1 cellular context compared by ENCODE assay signal in the genomic region with DNA sequence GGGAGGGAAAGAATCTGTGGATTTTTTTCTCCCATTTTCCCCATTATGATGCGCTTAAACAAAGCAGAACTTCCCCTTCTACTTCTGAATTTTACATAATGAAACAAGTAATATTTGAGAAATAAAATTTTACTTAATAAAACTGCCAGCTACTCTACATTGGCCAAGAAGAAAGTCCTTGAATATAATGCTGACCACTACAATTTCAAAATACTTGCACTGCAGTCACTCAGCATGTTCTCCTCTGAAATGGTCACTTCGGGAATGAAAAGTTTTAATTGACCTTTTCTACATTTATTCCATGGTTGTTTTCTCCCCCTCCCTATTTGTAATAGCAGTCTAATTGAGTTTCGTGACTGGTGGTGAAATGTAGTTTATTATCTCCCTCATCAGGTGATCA.
TF ChIP-seq lines count a peak whose summit lies in the region.

No MANE protein-coding gene starts in this region.

TF ChIP-seq in HepG2, 621 proteins besides CTCF, POLR2A, EP300 and RAD21 (continued from another document):
- TF ChIP-seq, protein P1, sequence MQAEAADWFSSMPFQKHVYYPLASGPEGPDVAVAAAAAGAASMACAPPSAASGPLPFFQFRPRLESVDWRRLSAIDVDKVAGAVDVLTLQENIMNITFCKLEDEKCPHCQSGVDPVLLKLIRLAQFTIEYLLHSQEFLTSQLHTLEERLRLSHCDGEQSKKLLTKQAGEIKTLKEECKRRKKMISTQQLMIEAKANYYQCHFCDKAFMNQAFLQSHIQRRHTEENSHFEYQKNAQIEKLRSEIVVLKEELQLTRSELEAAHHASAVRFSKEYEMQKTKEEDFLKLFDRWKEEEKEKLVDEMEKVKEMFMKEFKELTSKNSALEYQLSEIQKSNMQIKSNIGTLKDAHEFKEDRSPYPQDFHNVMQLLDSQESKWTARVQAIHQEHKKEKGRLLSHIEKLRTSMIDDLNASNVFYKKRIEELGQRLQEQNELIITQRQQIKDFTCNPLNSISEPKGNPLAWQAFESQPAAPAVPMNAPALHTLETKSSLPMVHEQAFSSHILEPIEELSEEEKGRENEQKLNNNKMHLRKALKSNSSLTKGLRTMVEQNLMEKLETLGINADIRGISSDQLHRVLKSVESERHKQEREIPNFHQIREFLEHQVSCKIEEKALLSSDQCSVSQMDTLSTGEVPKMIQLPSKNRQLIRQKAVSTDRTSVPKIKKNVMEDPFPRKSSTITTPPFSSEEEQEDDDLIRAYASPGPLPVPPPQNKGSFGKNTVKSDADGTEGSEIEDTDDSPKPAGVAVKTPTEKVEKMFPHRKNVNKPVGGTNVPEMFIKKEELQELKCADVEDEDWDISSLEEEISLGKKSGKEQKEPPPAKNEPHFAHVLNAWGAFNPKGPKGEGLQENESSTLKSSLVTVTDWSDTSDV (CRISPR knock-in tag; IDR thresholded peaks at IDR 0.05): no peak
